10 cellular contexts compared by ENCODE assay signal in the genomic region with DNA sequence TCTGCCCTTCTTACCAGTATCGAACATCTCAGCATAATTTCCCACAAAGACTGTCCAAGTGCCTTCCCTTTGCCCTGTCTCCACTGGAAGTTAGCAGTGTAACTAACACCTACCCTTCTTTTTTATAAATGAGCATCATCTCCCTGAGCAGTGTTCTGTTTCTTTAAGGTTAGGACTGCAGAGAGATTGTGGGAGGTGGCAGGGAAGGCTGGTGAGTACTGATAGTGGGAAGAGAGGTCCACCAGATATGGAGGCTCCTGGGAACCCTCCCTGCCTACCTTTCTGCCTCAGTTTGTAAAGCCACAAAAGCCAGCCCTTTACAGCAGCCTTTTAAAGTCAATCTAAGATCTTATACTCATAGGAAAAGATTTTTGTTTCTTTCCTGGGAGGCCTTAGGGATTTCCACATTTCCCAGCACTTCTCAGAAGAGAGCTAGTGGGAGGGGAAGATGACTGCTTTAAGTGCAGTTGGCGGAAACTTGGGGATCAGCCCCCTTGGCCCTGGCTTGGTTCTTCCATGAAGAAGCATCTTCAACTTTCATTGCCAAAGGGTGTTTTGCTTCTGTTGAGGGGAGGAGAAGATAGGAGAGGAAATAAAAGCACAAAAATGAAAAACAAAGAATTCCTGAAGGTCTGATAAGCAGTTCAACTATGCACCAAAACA. TPM values are rescaled to one million over a fixed set of nuclear protein-coding genes. Genes with fewer than 3 reads are reported as not detected.
A peak's percentile ranks its signal among the peaks of the same experiment; 100 is the strongest.
DNase-seq lines count a peak whose midpoint lies in the region; ATAC-seq, FAIRE-seq and TF ChIP-seq lines count a peak whose summit lies in the region.
"Had no signal": no experiment of that assay in that cellular context is flagged by ENCODE, and none has a peak within 500 bp of the region (broad histone marks: within the 10 kb centered on the region; RNA-seq: fewer than 3 reads in every experiment).

No MANE protein-coding gene starts in this region.

- H2AFZ ChIP-seq in HepG2 (ENCODE audit: low read length): no peak overlapping the region
- H2AFZ ChIP-seq in neuronal stem cell (ENCODE audit: low read length): peak overlapping the region; percentile 62

- TF ChIP-seq CTCF in liver (IDR thresholded peaks at IDR 0.05; ENCODE audit: low read depth, low read length, missing input control) (no peak), HepG2 (CRISPR knock-in tag; IDR thresholded peaks at IDR 0.05) (no peak), CD14-positive monocyte (IDR thresholded peaks at IDR 0.05) (no peak)

- DNase-seq in HepG2 (ENCODE audit: low spot score): no peak
- peak; percentile 98 for DNase-seq in fibroblast of peridontal ligament (ENCODE audit: extremely low read depth)
- DNase-seq in neuronal stem cell (ENCODE audit: low spot score): no peak
- DNase-seq in pons (ENCODE audit: low spot score): no peak
- DNase-seq in NCI-H774 (lab: John Stamatoyannopoulos, UW): no peak
- DNase-seq in CD14-positive monocyte (ENCODE audit: low spot score): no peak
- DNase-seq in NCI-H146 treated with DMSO at 0.1 percent for 48 hours (lab: John Stamatoyannopoulos, UW; ENCODE audit: unreplicated experiment): no peak

- no peak overlapping the region for H2BK5ac ChIP-seq in neuronal stem cell (ENCODE audit: low read length)

- no peaks in the 10 kb centered on the region for H3K36me3 Mint-ChIP-seq in CD14-positive monocyte

- no peak for TF ChIP-seq POLR2A in HepG2 (IDR thresholded peaks at IDR 0.05; ENCODE audit: insufficient read depth in 1 of 2, low read depth in 2 of 2, low read length in 2 of 2)

- no peak overlapping the region for H2BK15ac ChIP-seq in neuronal stem cell (ENCODE audit: low read length)

- no TSS peak for BruUV-seq in HepG2 (replicated peaks; lab: Mats Ljungman, UMichigan)

- peak overlapping the region in 1 of 2 donors; percentile 51 for H3K27ac ChIP-seq in liver (ENCODE audit: low read depth in 1 of 2, low read length in 2 of 2)
- no peak overlapping the region for H3K27ac ChIP-seq in HepG2 (ENCODE audit: extremely low read length, insufficient read depth, low read length)
- H3K27ac ChIP-seq in neuronal stem cell (replicated peaks; ENCODE audit: low read length): no peak overlapping the region

- in situ Hi-C loops in HepG2 (cut with HindIII; ENCODE audit: extremely low pct_ligation_motif_present, low pct_unique_long_range_greater_than_20kb): no loop called here

- no peak for ATAC-seq in HepG2

- no peak overlapping the region for H4K91ac ChIP-seq in neuronal stem cell (ENCODE audit: low read depth, low read length, poor library complexity)

- H3K18ac ChIP-seq in neuronal stem cell (ENCODE audit: low read length): no peak overlapping the region

- no peak overlapping the region for H3K9ac ChIP-seq in liver (ENCODE audit: low read depth in 1 of 2, low read length in 2 of 2)
- H3K9ac ChIP-seq in HepG2 (ENCODE audit: insufficient read depth, low read depth, low read length): no peak overlapping the region
- no peak overlapping the region for H3K9ac ChIP-seq in neuronal stem cell (ENCODE audit: low read depth, low read length, poor library complexity)

- CTCF ChIA-PET in HepG2 (lab: Yijun Ruan, JAX; ENCODE audit: low intra/inter-chr PET ratio, low total read pairs): no interaction called here

- no peaks in the 10 kb centered on the region for H3K36me3 ChIP-seq in liver (ENCODE audit: control insufficient read depth in 4 of 4, insufficient read depth in 3 of 4, low read depth in 1 of 4, low read length in 3 of 4)
- no peaks in the 10 kb centered on the region for H3K36me3 ChIP-seq in HepG2 (replicated peaks in 1 of 2; ENCODE audit: control insufficient read depth in 1 of 2, insufficient read depth in 2 of 2, low read length in 2 of 2)
- no peaks in the 10 kb centered on the region for H3K36me3 ChIP-seq in neuronal stem cell (replicated peaks in 1 of 2; ENCODE audit: control insufficient read depth in 2 of 2, insufficient read depth in 2 of 2, low read length in 2 of 2)

- no peak overlapping the region for H3K4ac ChIP-seq in neuronal stem cell (ENCODE audit: low read length)

- no peaks in the 10 kb centered on the region for H4K20me1 ChIP-seq in HepG2 (ENCODE audit: insufficient read depth, low read length)

- H3K79me1 ChIP-seq in neuronal stem cell (ENCODE audit: low read depth, low read length): no peaks in the 10 kb centered on the region

- H3K27me3 ChIP-seq in liver (ENCODE audit: control insufficient read depth in 4 of 4, insufficient read depth in 4 of 4, low read length in 3 of 4) (no peaks in the 10 kb centered on the region), HepG2 (ENCODE audit: control insufficient read depth in 1 of 2, insufficient read depth in 2 of 2, low read length in 2 of 2) (peaks cover 0 to 1% of the 10 kb centered on the region in 2 experiments; a peak in 1 of 5 replicates), neuronal stem cell (ENCODE audit: control insufficient read depth in 3 of 3, insufficient read depth in 3 of 3, low read depth in 1 of 3, low read length in 3 of 3) (no peaks in the 10 kb centered on the region)

- no peak overlapping the region for H2BK120ac ChIP-seq in neuronal stem cell (ENCODE audit: low read depth, low read length)

- TF ChIP-seq RAD21 in liver (IDR thresholded peaks at IDR 0.05) (no peak), HepG2 (CRISPR knock-in tag; IDR thresholded peaks at IDR 0.05) (no peak)

- no peak overlapping the region for H3K23ac ChIP-seq in neuronal stem cell (ENCODE audit: low read depth, low read length, poor library complexity)

- H3K79me2 ChIP-seq in HepG2 (ENCODE audit: insufficient read depth, low read length): no peaks in the 10 kb centered on the region

- no peak overlapping the region for H3K14ac ChIP-seq in neuronal stem cell (ENCODE audit: low read length)

- POLR2A ChIA-PET in HepG2 (lab: Yijun Ruan, JAX): no interaction called here

- no peak overlapping the region for H2BK12ac ChIP-seq in neuronal stem cell (ENCODE audit: low read length)

- H4K8ac ChIP-seq in neuronal stem cell (ENCODE audit: low read depth, low read length): no peak overlapping the region

- TF ChIP-seq EP300 in HepG2 (IDR thresholded peaks at IDR 0.05; ENCODE audit: low read depth in 2 of 2, low read length in 2 of 2) (no peak), HepG2 (CRISPR knock-in tag; IDR thresholded peaks at IDR 0.05; ENCODE audit: borderline replicate concordance) (no peak)

- no peak for FAIRE-seq in HepG2 (lab: Jason Lieb, UNC)
- FAIRE-seq: A204.1 had no signal

- peak overlapping the region in 1 of 7 donors; percentile 66 for H3K27ac Mint-ChIP-seq in CD14-positive monocyte
- H3K27ac Mint-ChIP-seq: activated naive CD4-positive, alpha-beta T cell treated with anti-CD3 and anti-CD28 coated beads, Interleukin-2, amount 50 U/mL, for 24 hours had no signal

- no peaks in the 10 kb centered on the region for H3K9me3 ChIP-seq in liver (ENCODE audit: control insufficient read depth in 4 of 4, low read length in 3 of 4)
- H3K9me3 ChIP-seq in HepG2 (ENCODE audit: low read length): no peaks in the 10 kb centered on the region
- H3K9me3 ChIP-seq in neuronal stem cell (replicated peaks in 1 of 2; ENCODE audit: control insufficient read depth in 2 of 2, insufficient read depth in 1 of 2, low read depth in 1 of 2, low read length in 2 of 2): no peaks in the 10 kb centered on the region

- no peak overlapping the region for H2AK5ac ChIP-seq in neuronal stem cell (ENCODE audit: low read depth, low read length)

- H3K4me1 ChIP-seq in liver (ENCODE audit: control insufficient read depth in 4 of 4, insufficient read depth in 4 of 4, low read length in 3 of 4) (no peaks in the 10 kb centered on the region), HepG2 (ENCODE audit: insufficient read depth, low read length) (no peaks in the 10 kb centered on the region), neuronal stem cell (ENCODE audit: control insufficient read depth in 2 of 2, insufficient read depth in 1 of 2, low read depth in 1 of 2, low read length in 2 of 2) (peaks cover 5 to 7% of the 10 kb centered on the region in 2 donors)

- peaks cover 2 to 6% (median 5%) of the 10 kb centered on the region in 3 donors for H3K27me3 Mint-ChIP-seq in CD14-positive monocyte (ENCODE audit: low read depth in 3 of 3)
- H3K27me3 Mint-ChIP-seq: activated naive CD4-positive, alpha-beta T cell treated with anti-CD3 and anti-CD28 coated beads, Interleukin-2, amount 50 U/mL, for 24 hours had no signal

- H3K4me1 Mint-ChIP-seq in CD14-positive monocyte: peaks cover 7% of the 10 kb centered on the region
- H3K4me1 Mint-ChIP-seq: activated naive CD4-positive, alpha-beta T cell treated with anti-CD3 and anti-CD28 coated beads, Interleukin-2, amount 50 U/mL, for 24 hours had no signal

- 80% methylated on average over 2 of the region's 2 CpGs for WGBS in liver
- WGBS in HepG2 (ENCODE audit: low lambda C conversion rate): 46% methylated on average over 2 of the region's 2 CpGs
- WGBS in neuronal stem cell (ENCODE audit: extremely low coverage in 2 of 2, insufficient read length in 2 of 2, insufficient replicate concordance in 1 of 2), 2 donors: no CpG with 5 or more reads among the region's 2 CpGs

- H3K4me2 ChIP-seq in HepG2 (ENCODE audit: low read depth, low read length): no peak overlapping the region
- no peak overlapping the region for H3K4me2 ChIP-seq in neuronal stem cell (ENCODE audit: insufficient read depth, low read length, poor library complexity, severe bottlenecking)

- peaks cover 0 to 3% (median 0%) of the 10 kb centered on the region in 7 donors for H3K9me3 Mint-ChIP-seq in CD14-positive monocyte
- H3K9me3 Mint-ChIP-seq: activated naive CD4-positive, alpha-beta T cell treated with anti-CD3 and anti-CD28 coated beads, Interleukin-2, amount 50 U/mL, for 24 hours had no signal

- H3K4me3 Mint-ChIP-seq in CD14-positive monocyte: no peak overlapping the region
- H3K4me3 Mint-ChIP-seq: activated naive CD4-positive, alpha-beta T cell treated with anti-CD3 and anti-CD28 coated beads, Interleukin-2, amount 50 U/mL, for 24 hours had no signal

- H3K4me3 ChIP-seq in liver (ENCODE audit: low read depth in 1 of 3, low read length in 3 of 3) (no peak overlapping the region), HepG2 (replicated peaks in 1 of 3; ENCODE audit: insufficient read depth in 1 of 3, low read depth in 2 of 3, low read length in 3 of 3) (no peak overlapping the region), neuronal stem cell (ENCODE audit: low read length in 2 of 2) (no peak overlapping the region)

- intact Hi-C loops in HepG2 (cut with micrococcal nuclease; ENCODE audit: unreplicated experiment) (loop anchor here (10.0 kb wide), 1 partner anchor 48 kb away; no protein-coding TSS in a partner anchor), CD14-positive monocyte (cut with micrococcal nuclease) (no loop called here)

RNA-seq across cellular contexts. Expression of gene CALD1, which starts 36.6 kb away (rescaled TPM):
- total RNA-seq in liver: 100 to 1,000 TPM in 1 of 2 donors, 10 to 100 TPM in 1; 48.0 to 107 TPM
- polyA plus RNA-seq in liver: 100 to 1,000 TPM in 1 of 2 donors, 10 to 100 TPM in 1; 83.4 to 226 TPM
- total RNA-seq in HepG2 (2016; rRNA removed; fragmentation: Illumina TruSeq; extraction: Trizol): 61.2 and 112 TPM in 2 replicates
- total RNA-seq in HepG2 (2016; cell fraction: cytosol; rRNA removed; fragmentation: Illumina TruSeq; extraction: Trizol; ENCODE audit: low read depth): 6.9 and 7.3 TPM in 2 replicates
- total RNA-seq in HepG2 (2016; cell fraction: insoluble cytoplasmic fraction; rRNA removed; fragmentation: Illumina TruSeq; extraction: Trizol): 58.1 and 110 TPM in 2 replicates
- total RNA-seq in HepG2 (2016; cell fraction: membrane; rRNA removed; fragmentation: Illumina TruSeq; extraction: Trizol): 23.3 and 28.0 TPM in 2 replicates
- total RNA-seq in HepG2 (2016; cell fraction: nucleus; rRNA removed; fragmentation: Illumina TruSeq; extraction: Trizol): 90.3 and 105 TPM in 2 replicates
- polyA plus RNA-seq in HepG2 (2011; rRNA removed): 40.5 and 53.0 TPM in 2 replicates
- polyA plus RNA-seq in HepG2 (2011; cell fraction: cytosol; rRNA removed): 23.1 and 27.0 TPM in 2 replicates
- polyA plus RNA-seq in HepG2 (2011; cell fraction: nucleus; rRNA removed): 43.6 and 46.2 TPM in 2 replicates
- 46.2 and 70.1 TPM in 2 replicates for polyA plus RNA-seq in HepG2 (2012)
- polyA plus RNA-seq in HepG2 (2016; cell fraction: cytosol; fragmentation: Illumina TruSeq; extraction: Trizol; ENCODE audit: low read depth): 5.7 and 5.9 TPM in 2 replicates
- 68.7 and 69.2 TPM in 2 replicates for polyA plus RNA-seq in HepG2 (2016; cell fraction: insoluble cytoplasmic fraction; fragmentation: Illumina TruSeq; extraction: Trizol; ENCODE audit: low read depth)
- polyA plus RNA-seq in HepG2 (2016; cell fraction: membrane; fragmentation: Illumina TruSeq; extraction: Trizol; ENCODE audit: low read depth): 15.4 and 18.4 TPM in 2 replicates
- polyA plus RNA-seq in HepG2 (2016; cell fraction: nucleus; fragmentation: Illumina TruSeq; extraction: Trizol; ENCODE audit: insufficient read depth, low read depth): 147 and 164 TPM in 2 replicates
- polyA minus RNA-seq in HepG2 (2011; rRNA and poly(A)+ RNA removed; ENCODE audit: low replicate concordance): 12.7 and 23.5 TPM in 2 replicates
- polyA minus RNA-seq in HepG2 (2011; cell fraction: cytosol; rRNA and poly(A)+ RNA removed): 42.9 and 53.8 TPM in 2 replicates
- polyA minus RNA-seq in HepG2 (2011; cell fraction: nucleus; rRNA and poly(A)+ RNA removed): 76.2 and 91.5 TPM in 2 replicates
- polyA plus RNA-seq in neuronal stem cell (2013, experiment 1 of 2): 98.6 TPM
- 99.2 TPM for polyA plus RNA-seq in neuronal stem cell (2013, experiment 2 of 2)
- under 1 TPM in 1 of 2 donors, not detected in 1; 0.18 TPM for polyA plus RNA-seq in CD14-positive monocyte

Comparison
In these comparisons a context has a peak if more than half of its experiments do, and no peak if none do; other contexts are left out.
1. RNA of gene CALD1, which starts 36.6 kb away (polyA plus RNA-seq): 83.4 to 226 TPM in liver and 5.7 to 164 TPM in HepG2; 0.18 TPM in CD14-positive monocyte; every median in the first group is over 4 times any median in the second.